ENCODE assay signal across 1 cellular context in genomic region chr6:163438940-163439335, GRCh38.
TF ChIP-seq lines count a peak whose summit lies in the region.

No MANE protein-coding gene starts in this region.

TF ChIP-seq in SK-N-SH treated with all-trans-retinoic acid at 6 μM for 48 hours, 23 proteins besides CTCF, POLR2A, EP300 and RAD21 (continued from another document):
- TF ChIP-seq BACH2 (CRISPR knock-in tag; IDR thresholded peaks at IDR 0.05; ENCODE audit: borderline replicate concordance) = no peak
- TF ChIP-seq PPARA (CRISPR knock-in tag; IDR thresholded peaks at IDR 0.05; ENCODE audit: borderline replicate concordance) = no peak
- no peak for TF ChIP-seq RARB (CRISPR knock-in tag; IDR thresholded peaks at IDR 0.05)
- no peak for TF ChIP-seq ZNF565 (CRISPR knock-in tag; conservative IDR thresholded peaks at IDR 0.05; ENCODE audit: low read depth)
- no peak for TF ChIP-seq SNAI2 (CRISPR knock-in tag; IDR thresholded peaks at IDR 0.05)
